8 cellular contexts compared by ENCODE assay signal in genomic region chr7:19116121-19117080, GRCh38. TPM values are rescaled to one million over a fixed set of nuclear protein-coding genes. Genes with fewer than 3 reads are reported as not detected.
DNase-seq lines count a peak whose midpoint lies in the region; ATAC-seq, FAIRE-seq and TF ChIP-seq lines count a peak whose summit lies in the region.

No MANE protein-coding gene starts in this region.

- H3K27ac ChIP-seq in ACC112 (ENCODE audit: low read depth, low read length) = peak overlapping the region; percentile 6; the same call in 1 of the 2 replicates
- no peak overlapping the region for H3K27ac ChIP-seq in mesodermal cell (ENCODE audit: low read depth, low read length, severe bottlenecking)

- H3K4me1 ChIP-seq in ACC112 (ENCODE audit: control insufficient read depth, insufficient read depth, low read length, unreplicated experiment) (peaks cover 14% of the 10 kb centered on the region), mesodermal cell (ENCODE audit: control insufficient read depth, insufficient read depth, low read length, poor library complexity, severe bottlenecking) (peaks cover 6% of the 10 kb centered on the region)

- TF ChIP-seq CTCF in chondrocyte (IDR thresholded peaks at IDR 0.05) = no peak

- no peaks in the 10 kb centered on the region for H3K36me3 Mint-ChIP-seq in chondrocyte (ENCODE audit: low read depth)

- no peaks in the 10 kb centered on the region for H3K27me3 ChIP-seq in ACC112 (ENCODE audit: insufficient read depth, low read length)

- peaks cover 67% of the 10 kb centered on the region for H3K4me1 Mint-ChIP-seq in chondrocyte (ENCODE audit: low read depth)

- peaks cover 47% of the 10 kb centered on the region for H3K79me2 ChIP-seq in ACC112 (ENCODE audit: control insufficient read depth, insufficient read depth, low read length, unreplicated experiment)

- no peak for ATAC-seq in HG03045 (IDR thresholded peaks at IDR 0.05; ENCODE audit: unreplicated experiment)

- H3K27ac Mint-ChIP-seq in chondrocyte (ENCODE audit: unreplicated experiment) = peak overlapping the region; percentile 92

- no peak for FAIRE-seq in GM19239 (lab: Jason Lieb, UNC)

- WGBS in mesodermal cell (ENCODE audit: insufficient coverage in 2 of 2), 2 experiments = 0 to 1% methylated on average over 29 to 46 of the region's 69 CpGs

- peak overlapping the region; percentile 36 for H2AFZ ChIP-seq in ACC112 (ENCODE audit: low read length, unreplicated experiment)

- peak; percentile 34 for DNase-seq in GM19239 (ENCODE audit: insufficient read length, low spot score)
- DNase-seq in NCI-H2171 treated with DMSO at 0.1 percent for 48 hours (lab: John Stamatoyannopoulos, UW) = peak; percentile 37
- peak; percentile 93 for DNase-seq in chondrocyte (ENCODE audit: low spot score)
- DNase-seq in SW480 (ENCODE audit: low spot score) = no peak
- no peak for DNase-seq in anterior cingulate cortex (lab: John Stamatoyannopoulos, UW)

- no peaks in the 10 kb centered on the region for H3K27me3 Mint-ChIP-seq in chondrocyte (ENCODE audit: low read depth)

- no peaks in the 10 kb centered on the region for H3K9me3 Mint-ChIP-seq in chondrocyte (ENCODE audit: low read depth)

- peak overlapping the region; percentile 96 for H3K4me3 ChIP-seq in ACC112 (ENCODE audit: low read depth, low read length)
- peak overlapping the region; percentile 77 for H3K4me3 ChIP-seq in mesodermal cell (ENCODE audit: extremely low read depth, insufficient read depth, low read length, poor library complexity, severe bottlenecking)

- H3K36me3 ChIP-seq in ACC112 (ENCODE audit: insufficient read depth, low read length) (0 out of 2 replicates have a peak, but pooled peaks cover 11% of the 10 kb centered on the region), mesodermal cell (ENCODE audit: control insufficient read depth, insufficient read depth, low read length) (no peaks in the 10 kb centered on the region)

- no peaks in the 10 kb centered on the region for H3K9me3 ChIP-seq in mesodermal cell (ENCODE audit: control insufficient read depth, low read length)

- peak overlapping the region; percentile 88 for H3K4me3 Mint-ChIP-seq in chondrocyte (ENCODE audit: unreplicated experiment)

RNA-seq across cellular contexts. Expression of gene TWIST1, which starts 1.0 kb away (rescaled TPM):
- total RNA-seq in chondrocyte = 26.5 to 31.8 TPM (median 26.9 TPM) in 3 replicates
- 19.1 TPM for polyA plus RNA-seq in mesodermal cell (2013, experiment 1 of 2)
- 17.5 TPM for polyA plus RNA-seq in mesodermal cell (2013, experiment 2 of 2)

RNA-seq across cellular contexts. Expression of gene FERD3L, which starts 28.8 kb away (rescaled TPM):
- not detected in 3 replicates for total RNA-seq in chondrocyte
- polyA plus RNA-seq in mesodermal cell (2013, experiment 1 of 2) = not detected
- not detected for polyA plus RNA-seq in mesodermal cell (2013, experiment 2 of 2)

Comparison
In these comparisons a context has a peak if more than half of its experiments do, and no peak if none do; other contexts are left out.
1. DNase-seq: peak in GM19239 (single experiment), NCI-H2171 treated with DMSO at 0.1 percent for 48 hours (single experiment) and chondrocyte (single experiment); none in SW480 (single experiment) and anterior cingulate cortex (0 of 58).